Comparison of ENCODE assay signal across 21 cellular contexts in the genomic region with DNA sequence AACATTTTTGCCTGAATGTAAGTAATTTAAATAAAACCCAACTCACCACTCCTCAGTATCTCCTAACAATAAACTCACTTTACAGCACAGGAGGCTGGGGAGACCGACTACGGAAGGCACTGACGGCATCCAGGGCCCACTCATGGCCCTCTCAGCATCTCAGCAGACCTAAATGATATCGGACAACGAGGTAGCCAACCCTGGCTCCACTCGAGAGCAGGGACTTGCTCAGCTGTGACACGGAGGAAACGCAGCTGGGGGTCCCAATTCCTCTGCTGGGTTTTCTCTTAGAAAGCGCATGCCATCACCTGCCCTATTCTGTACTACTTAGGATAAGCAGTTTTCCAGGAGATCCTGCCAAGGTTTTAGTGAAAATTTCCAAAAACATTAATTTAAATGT.
"Had no signal": no experiment of that assay in that cellular context is flagged by ENCODE, and none has a peak within 500 bp of the region (broad histone marks: within the 10 kb centered on the region; RNA-seq: fewer than 3 reads in every experiment).

No MANE protein-coding gene starts in this region.

- H3K4me3 Mint-ChIP-seq: activated T-cell treated with anti-CD3 and anti-CD28 coated beads, Interleukin-2, amount 50 U/mL, for 4 hours; activated T-helper 17 cell treated with anti-CD3 and anti-CD28 coated beads, Interleukin-2, amount 50 U/mL, for 72 hours; nephron; stimulated activated naive CD8-positive, alpha-beta T cell treated with anti-CD3 and anti-CD28 coated beads, Interleukin-15, Interleukin-2, amounts not matched to agents 100 ng/mL and 50 ng/mL, for 24 hours; type B pancreatic cell had no signal

- H3K4me3 ChIP-seq: right atrium auricular region, thoracic aorta, uterus had no signal

- H3K9me3 ChIP-seq: right atrium auricular region, thoracic aorta, uterus had no signal

- DNase-seq: activated CD4-positive, alpha-beta T cell treated with anti-CD3 and anti-CD28 coated beads for 48 hours; activated CD4-positive, alpha-beta T cell treated with anti-CD3 and anti-CD28 coated beads, Interleukin-2, amount 50 U/mL, for 48 hours; activated CD8-positive, alpha-beta memory T cell treated with anti-CD3 and anti-CD28 coated beads, Interleukin-2, amount 50 U/mL, for 48 hours; activated gamma-delta T cell treated with Interleukin-2 at 50 U/mL for 16 hours; activated naive CD4-positive, alpha-beta T cell treated with anti-CD3 and anti-CD28 coated beads, Interleukin-2, amount 50 U/mL, for 16 hours; activated T-cell treated with anti-CD3 and anti-CD28 coated beads, Interleukin-2, amount 50 U/mL, for 4 hours; amygdala; dermis blood vessel endothelial cell; effector CD4-positive, alpha-beta T cell; glutamatergic neuron; stimulated activated CD4-positive, alpha-beta T cell treated with anti-CD3 and anti-CD28 coated beads, Interleukin-2, amount 100 ng/mL, for 48 hours; T-helper 9 cell; uterus; WERI-Rb-1 had no signal

- H3K4me1 Mint-ChIP-seq: activated T-helper 17 cell treated with anti-CD3 and anti-CD28 coated beads, Interleukin-2, amount 50 U/mL, for 72 hours had no signal

- H3K27me3 Mint-ChIP-seq: activated T-helper 17 cell treated with anti-CD3 and anti-CD28 coated beads, Interleukin-2, amount 50 U/mL, for 72 hours; stimulated activated naive CD8-positive, alpha-beta T cell treated with anti-CD3 and anti-CD28 coated beads, Interleukin-15, Interleukin-2, amounts not matched to agents 100 ng/mL and 50 ng/mL, for 24 hours; type B pancreatic cell had no signal

- H3K36me3 ChIP-seq: uterus had no signal

- H3K4me1 ChIP-seq: uterus had no signal

- H3K27me3 ChIP-seq: right atrium auricular region, uterus had no signal

- H3K27ac Mint-ChIP-seq: activated T-helper 17 cell treated with anti-CD3 and anti-CD28 coated beads, Interleukin-2, amount 50 U/mL, for 72 hours; stimulated activated naive CD8-positive, alpha-beta T cell treated with anti-CD3 and anti-CD28 coated beads, Interleukin-15, Interleukin-2, amounts not matched to agents 100 ng/mL and 50 ng/mL, for 24 hours; type B pancreatic cell had no signal

- ATAC-seq: activated CD4-positive, CD25-positive, alpha-beta regulatory T cell treated with anti-CD3 and anti-CD28 coated beads, Interleukin-2, amount 50 U/mL, for 24 hours; activated T-cell treated with anti-CD3 and anti-CD28 coated beads, Interleukin-2, amount 50 U/mL, for 4 hours; activated T-helper 17 cell treated with anti-CD3 and anti-CD28 coated beads, Interleukin-2, amount 50 U/mL, for 72 hours had no signal

- H3K9me3 Mint-ChIP-seq: activated T-cell treated with anti-CD3 and anti-CD28 coated beads, Interleukin-2, amount 50 U/mL, for 4 hours; activated T-helper 17 cell treated with anti-CD3 and anti-CD28 coated beads, Interleukin-2, amount 50 U/mL, for 72 hours; nephron; stimulated activated naive CD8-positive, alpha-beta T cell treated with anti-CD3 and anti-CD28 coated beads, Interleukin-15, Interleukin-2, amounts not matched to agents 100 ng/mL and 50 ng/mL, for 24 hours; type B pancreatic cell had no signal

- H3K27ac ChIP-seq: thoracic aorta, WERI-Rb-1 had no signal
